In the genomic region with DNA sequence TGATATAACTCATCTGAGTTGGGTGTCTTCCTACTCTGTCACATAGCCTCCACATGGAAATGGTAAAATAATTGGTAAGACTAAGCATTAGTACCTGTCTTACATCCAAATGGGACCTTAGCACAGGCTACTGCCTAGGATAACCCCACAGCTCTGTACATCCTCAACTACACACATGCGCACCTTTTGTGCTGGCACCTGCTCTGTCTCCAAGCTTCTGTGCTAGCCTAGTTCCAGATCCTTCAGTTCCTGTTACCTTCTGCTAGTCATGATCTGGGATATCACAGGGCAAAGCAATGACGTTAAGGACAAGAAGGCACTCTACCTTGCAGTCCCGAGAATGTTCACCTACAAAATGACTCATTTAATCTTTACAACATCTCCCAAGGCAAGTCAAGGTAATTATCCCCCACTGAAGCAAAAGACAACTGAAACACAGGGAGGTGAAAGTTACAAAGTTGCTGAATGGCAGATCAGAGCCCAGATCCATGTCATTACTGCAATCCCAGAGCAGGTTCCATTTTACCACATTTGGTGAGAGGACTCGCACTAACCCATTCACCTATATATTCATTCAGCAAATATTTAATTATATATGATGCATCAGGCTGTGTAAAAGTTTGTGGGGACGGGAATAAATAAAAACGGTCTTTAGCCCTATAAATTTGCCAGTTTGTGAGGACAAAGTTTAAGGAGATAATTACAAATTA, we compare ENCODE assay signal across 25 cellular contexts.
DNase-seq lines count a peak whose midpoint lies in the region; TF ChIP-seq lines count a peak whose summit lies in the region.
"Had no signal": no experiment of that assay in that cellular context is flagged by ENCODE, and none has a peak within 500 bp of the region (broad histone marks: within the 10 kb centered on the region; RNA-seq: fewer than 3 reads in every experiment).

No MANE protein-coding gene starts in this region.

- WGBS in mesendoderm (ENCODE audit: extremely low coverage, insufficient coverage, low lambda C conversion rate): no CpG with 5 or more reads among the region's 6 CpGs

- no peaks in the 10 kb centered on the region for H4K20me1 ChIP-seq in neural progenitor cell (ENCODE audit: low read depth)

- TF ChIP-seq CTCF in neural progenitor cell (IDR thresholded peaks at IDR 0.05): no peak

- no peaks in the 10 kb centered on the region for H3K27me3 Mint-ChIP-seq in activated T-helper 1 cell treated with anti-CD3 and anti-CD28 coated beads, Interleukin-12 subunit alpha, Interleukin-12 subunit beta, Interleukin-2, Interleukin-4 antibody, amounts not matched to agents 30 ng/mL and 10 ng/mL and 1 ng/mL, durations not matched to agents 14 hours and 24 hours and 36 hours (ENCODE audit: insufficient read depth)
- peaks cover 3% of the 10 kb centered on the region for H3K27me3 Mint-ChIP-seq in neural progenitor cell (ENCODE audit: insufficient read depth, low read depth)

- peak overlapping the region; percentile 3 for H3K27ac ChIP-seq in mesendoderm (ENCODE audit: low read depth, low read length)
- no peak overlapping the region for H3K27ac ChIP-seq in neural progenitor cell
- H3K27ac ChIP-seq: RWPE1 had no signal

- H4K8ac ChIP-seq in mesendoderm (ENCODE audit: low read depth, low read length): no peak overlapping the region

- no peak overlapping the region for H3K4me3 Mint-ChIP-seq in activated T-helper 1 cell treated with anti-CD3 and anti-CD28 coated beads, Interleukin-12 subunit alpha, Interleukin-12 subunit beta, Interleukin-2, Interleukin-4 antibody, amounts not matched to agents 30 ng/mL and 10 ng/mL and 1 ng/mL, durations not matched to agents 14 hours and 24 hours and 36 hours
- no peak overlapping the region for H3K4me3 Mint-ChIP-seq in neural progenitor cell
- H3K4me3 Mint-ChIP-seq: CD8-positive, alpha-beta memory T cell; GM23338 had no signal

- H2AK5ac ChIP-seq in mesendoderm (ENCODE audit: low read length): no peak overlapping the region

- H3K23ac ChIP-seq in mesendoderm (ENCODE audit: low read length): no peak overlapping the region

- H3K4me2 ChIP-seq in mesendoderm (ENCODE audit: low read length) (no peak overlapping the region), neural progenitor cell (no peak overlapping the region)
- H3K4me2 ChIP-seq: GM23338, SK-N-SH had no signal

- H3K4me1 Mint-ChIP-seq in activated T-helper 1 cell treated with anti-CD3 and anti-CD28 coated beads, Interleukin-12 subunit alpha, Interleukin-12 subunit beta, Interleukin-2, Interleukin-4 antibody, amounts not matched to agents 30 ng/mL and 10 ng/mL and 1 ng/mL, durations not matched to agents 14 hours and 24 hours and 36 hours (ENCODE audit: low read depth): no peaks in the 10 kb centered on the region
- H3K4me1 Mint-ChIP-seq in neural progenitor cell: peaks cover 8% of the 10 kb centered on the region
- H3K4me1 Mint-ChIP-seq: CD8-positive, alpha-beta memory T cell had no signal

- no peak overlapping the region for H2BK120ac ChIP-seq in mesendoderm (ENCODE audit: low read depth, low read length)

- H3K4me1 ChIP-seq in mesendoderm (ENCODE audit: control insufficient read depth, low read depth, low read length) (peaks cover 7% of the 10 kb centered on the region), neural progenitor cell (no peaks in the 10 kb centered on the region)

- H2AFZ ChIP-seq in neural progenitor cell (replicated peaks): no peak overlapping the region
- H2AFZ ChIP-seq: GM23338 had no signal

- no peak overlapping the region for H3K4ac ChIP-seq in mesendoderm (ENCODE audit: low read depth, low read length)

- DNase-seq in Caki2 (ENCODE audit: low read depth) (peak; percentile 13), LoVo (ENCODE audit: low spot score) (peak; percentile 77), cerebellar nuclear complex (lab: John Stamatoyannopoulos, UW) (peak; percentile 25 to 47), mesendoderm (peak; percentile 63), neural progenitor cell (ENCODE audit: low spot score) (no peak), kidney glomerular epithelial cell (lab: John Stamatoyannopoulos, UW) (no peak)
- DNase-seq in stimulated activated naive CD4-positive, alpha-beta T cell (lab: John Stamatoyannopoulos, UW): no peak
- DNase-seq in activated T-helper 1 cell treated with anti-CD3 and anti-CD28 coated beads, Interleukin-12 subunit alpha, Interleukin-12 subunit beta, Interleukin-2, Interleukin-4 antibody, amounts not matched to agents 30 ng/mL and 10 ng/mL and 1 ng/mL, durations not matched to agents 14 hours and 24 hours and 36 hours (ENCODE audit: low spot score): no peak
- DNase-seq: AML-193; CD8-positive, alpha-beta memory T cell; DMS79 treated with DMSO at 0.1 percent for 48 hours; HCEC 1CT; Kasumi-1; MM.1S; NCI-H1048; NCI-H1417 treated with DMSO at 0.1 percent for 48 hours; NCI-H187 treated with DMSO at 0.1 percent for 48 hours; NCI-H2107; NCI-H446 treated with DMSO at 0.1 percent for 48 hours; NCI-H526 treated with DMSO at 0.1 percent for 48 hours; OCI-M1; SHP77 treated with DMSO at 0.1 percent for 48 hours; SK-N-SH had no signal

- no peaks in the 10 kb centered on the region for H3K36me3 Mint-ChIP-seq in activated T-helper 1 cell treated with anti-CD3 and anti-CD28 coated beads, Interleukin-12 subunit alpha, Interleukin-12 subunit beta, Interleukin-2, Interleukin-4 antibody, amounts not matched to agents 30 ng/mL and 10 ng/mL and 1 ng/mL, durations not matched to agents 14 hours and 24 hours and 36 hours (ENCODE audit: low read depth)
- peaks cover 15% of the 10 kb centered on the region for H3K36me3 Mint-ChIP-seq in neural progenitor cell
- H3K36me3 Mint-ChIP-seq: CD8-positive, alpha-beta memory T cell had no signal

- H3K9me3 ChIP-seq in neural progenitor cell (ENCODE audit: low read depth): no peaks in the 10 kb centered on the region
- H3K9me3 ChIP-seq: SK-N-SH had no signal

- H3K9ac ChIP-seq in mesendoderm (ENCODE audit: low read length) (no peak overlapping the region), neural progenitor cell (no peak overlapping the region)
- H3K9ac ChIP-seq: SK-N-SH had no signal

- intact Hi-C loops in activated T-helper 1 cell treated with anti-CD3 and anti-CD28 coated beads, Interleukin-12 subunit alpha, Interleukin-12 subunit beta, Interleukin-2, Interleukin-4 antibody, amounts not matched to agents 30 ng/mL and 10 ng/mL and 1 ng/mL, durations not matched to agents 14 hours and 24 hours and 36 hours (cut with micrococcal nuclease): no loop called here

- in situ Hi-C loops in Caki2 (cut with HindIII; ENCODE audit: low pct_unique_long_range_greater_than_20kb, low sequenced_read_pairs): no loop called here

- H3K9me3 Mint-ChIP-seq in activated T-helper 1 cell treated with anti-CD3 and anti-CD28 coated beads, Interleukin-12 subunit alpha, Interleukin-12 subunit beta, Interleukin-2, Interleukin-4 antibody, amounts not matched to agents 30 ng/mL and 10 ng/mL and 1 ng/mL, durations not matched to agents 14 hours and 24 hours and 36 hours: no peaks in the 10 kb centered on the region
- H3K9me3 Mint-ChIP-seq in neural progenitor cell: peaks cover 10% of the 10 kb centered on the region

- peaks cover 5% of the 10 kb centered on the region for H3K79me2 ChIP-seq in mesendoderm (ENCODE audit: control insufficient read depth, insufficient read depth, low read length)
- no peaks in the 10 kb centered on the region for H3K79me2 ChIP-seq in neural progenitor cell (ENCODE audit: low read depth)

- H3K36me3 ChIP-seq in mesendoderm (ENCODE audit: control insufficient read depth, insufficient read depth, low read length): no peaks in the 10 kb centered on the region
- no peaks in the 10 kb centered on the region for H3K36me3 ChIP-seq in neural progenitor cell

- H4K5ac ChIP-seq in mesendoderm (ENCODE audit: low read length): no peak overlapping the region

- no peak overlapping the region for H3K18ac ChIP-seq in mesendoderm (ENCODE audit: low read length)

- H3K79me1 ChIP-seq in mesendoderm (ENCODE audit: low read length): peaks cover 9% of the 10 kb centered on the region

- no peak overlapping the region for H3K27ac Mint-ChIP-seq in activated T-helper 1 cell treated with anti-CD3 and anti-CD28 coated beads, Interleukin-12 subunit alpha, Interleukin-12 subunit beta, Interleukin-2, Interleukin-4 antibody, amounts not matched to agents 30 ng/mL and 10 ng/mL and 1 ng/mL, durations not matched to agents 14 hours and 24 hours and 36 hours
- H3K27ac Mint-ChIP-seq in neural progenitor cell: no peak overlapping the region
- H3K27ac Mint-ChIP-seq: CD8-positive, alpha-beta memory T cell; GM23338 had no signal

- H3K27me3 ChIP-seq in mesendoderm (ENCODE audit: insufficient read depth, low read length, poor library complexity) (no peaks in the 10 kb centered on the region), neural progenitor cell (no peaks in the 10 kb centered on the region)

- no peaks in the 10 kb centered on the region for H3F3A ChIP-seq in neural progenitor cell (ENCODE audit: low read depth)

- H2BK5ac ChIP-seq in mesendoderm (ENCODE audit: low read length): peak overlapping the region; percentile 30

- H3K4me3 ChIP-seq in mesendoderm (ENCODE audit: low read length) (no peak overlapping the region), neural progenitor cell (no peak overlapping the region)
- H3K4me3 ChIP-seq: GM23338 had no signal

- H3K56ac ChIP-seq in mesendoderm (ENCODE audit: low read length): peak overlapping the region; percentile 46

- H2BK15ac ChIP-seq in mesendoderm (replicated peaks; ENCODE audit: low read depth): no peak overlapping the region

Comparison
In these comparisons a context has a peak if more than half of its experiments do, and no peak if none do; other contexts are left out.
1. DNase-seq: peak in Caki2 (single experiment), LoVo (single experiment), cerebellar nuclear complex (2 of 2) and mesendoderm (single experiment); none in stimulated activated naive CD4-positive, alpha-beta T cell (0 of 6), activated T-helper 1 cell treated with anti-CD3 and anti-CD28 coated beads, Interleukin-12 subunit alpha, Interleukin-12 subunit beta, Interleukin-2, Interleukin-4 antibody, amounts not matched to agents 30 ng/mL and 10 ng/mL and 1 ng/mL, durations not matched to agents 14 hours and 24 hours and 36 hours (single experiment), neural progenitor cell (single experiment) and kidney glomerular epithelial cell (single experiment).